Comparison of ENCODE assay signal across 27 cellular contexts in genomic region chr1:36816348-36816747, GRCh38.
"Had no signal": no experiment of that assay in that cellular context is flagged by ENCODE, and none has a peak within 500 bp of the region (broad histone marks: within the 10 kb centered on the region; RNA-seq: fewer than 3 reads in every experiment).

No MANE protein-coding gene starts in this region.

- H3K9me3 ChIP-seq: SJCRH30, SK-N-SH had no signal

- H3K9ac ChIP-seq: SK-N-SH had no signal

- H3K9me3 Mint-ChIP-seq: activated CD4-positive, alpha-beta memory T cell treated with anti-CD3 and anti-CD28 coated beads, Interleukin-2, amount 10 ng/mL, durations not matched to agents 7 days and 5 days; activated CD4-positive, alpha-beta T cell treated with anti-CD3 and anti-CD28 coated beads, Interleukin-2, amount 10 ng/mL, durations not matched to agents 7 days and 5 days; activated naive CD4-positive, alpha-beta T cell treated with anti-CD3 and anti-CD28 coated beads, Interleukin-2, amount 10 ng/mL, durations not matched to agents 7 days and 5 days; activated naive CD8-positive, alpha-beta T cell treated with anti-CD3 and anti-CD28 coated beads for 36 hours; activated T-cell treated with anti-CD3 and anti-CD28 coated beads, Interleukin-2, amount 50 U/mL, for 72 hours; activated T-helper 2 cell treated with anti-CD3 and anti-CD28 coated beads, Interferon-gamma antibody, Interleukin-2, Interleukin-4, amounts not matched to agents 10 μg/mL and 5 μg/mL and 100 μg/mL, durations not matched to agents 14 hours and 24 hours and 36 hours had no signal

- H3K36me3 ChIP-seq: brain microvascular endothelial cell, cardiac muscle cell, SJCRH30 had no signal

- H3K27ac Mint-ChIP-seq: activated CD4-positive, alpha-beta memory T cell treated with anti-CD3 and anti-CD28 coated beads, Interleukin-2, amount 10 ng/mL, durations not matched to agents 7 days and 5 days; activated CD4-positive, alpha-beta T cell treated with anti-CD3 and anti-CD28 coated beads, Interleukin-2, amount 10 ng/mL, durations not matched to agents 7 days and 5 days; activated naive CD4-positive, alpha-beta T cell treated with anti-CD3 and anti-CD28 coated beads, Interleukin-2, amount 10 ng/mL, durations not matched to agents 7 days and 5 days; activated naive CD8-positive, alpha-beta T cell treated with anti-CD3 and anti-CD28 coated beads for 36 hours; activated T-cell treated with anti-CD3 and anti-CD28 coated beads, Interleukin-2, amount 50 U/mL, for 72 hours; activated T-helper 2 cell treated with anti-CD3 and anti-CD28 coated beads, Interferon-gamma antibody, Interleukin-2, Interleukin-4, amounts not matched to agents 10 μg/mL and 5 μg/mL and 100 μg/mL, durations not matched to agents 14 hours and 24 hours and 36 hours had no signal

- H3K27me3 Mint-ChIP-seq: activated CD4-positive, alpha-beta T cell treated with anti-CD3 and anti-CD28 coated beads, Interleukin-2, amount 10 ng/mL, durations not matched to agents 7 days and 5 days; activated naive CD8-positive, alpha-beta T cell treated with anti-CD3 and anti-CD28 coated beads for 36 hours had no signal

- H3K4me3 ChIP-seq: cardiac muscle cell, SJCRH30 had no signal

- H3K4me1 ChIP-seq: SJCRH30 had no signal

- H3K4me2 ChIP-seq: SK-N-SH had no signal

- H3K4me1 Mint-ChIP-seq: activated CD4-positive, alpha-beta memory T cell treated with anti-CD3 and anti-CD28 coated beads, Interleukin-2, amount 10 ng/mL, durations not matched to agents 7 days and 5 days; activated CD4-positive, alpha-beta T cell treated with anti-CD3 and anti-CD28 coated beads, Interleukin-2, amount 10 ng/mL, durations not matched to agents 7 days and 5 days; activated naive CD4-positive, alpha-beta T cell treated with anti-CD3 and anti-CD28 coated beads, Interleukin-2, amount 10 ng/mL, durations not matched to agents 7 days and 5 days; activated naive CD8-positive, alpha-beta T cell treated with anti-CD3 and anti-CD28 coated beads for 36 hours had no signal

- ATAC-seq: activated T-cell treated with anti-CD3 and anti-CD28 coated beads, Interleukin-2, amount 50 U/mL, for 72 hours; Panc1 had no signal

- H3K36me3 Mint-ChIP-seq: activated naive CD4-positive, alpha-beta T cell treated with anti-CD3 and anti-CD28 coated beads, Interleukin-2, amount 10 ng/mL, durations not matched to agents 7 days and 5 days; activated naive CD8-positive, alpha-beta T cell treated with anti-CD3 and anti-CD28 coated beads for 36 hours had no signal

- DNase-seq: activated CD4-positive, alpha-beta memory T cell treated with anti-CD3 and anti-CD28 coated beads, Interleukin-2, amount 10 ng/mL, durations not matched to agents 7 days and 5 days; activated CD4-positive, alpha-beta T cell treated with anti-CD3 and anti-CD28 coated beads, Interleukin-2, amount 10 ng/mL, durations not matched to agents 7 days and 5 days; activated CD4-positive, CD25-positive, alpha-beta regulatory T cell; activated gamma-delta T cell treated with Interleukin-2 at 50 U/mL for 16 hours; activated naive CD4-positive, alpha-beta T cell treated with anti-CD3 and anti-CD28 coated beads, Interleukin-2, amount 10 ng/mL, durations not matched to agents 7 days and 5 days; activated naive CD8-positive, alpha-beta T cell treated with anti-CD3 and anti-CD28 coated beads for 36 hours; activated T-cell treated with anti-CD3 and anti-CD28 coated beads, Interleukin-2, amount 50 U/mL, for 72 hours; brain microvascular endothelial cell; KG1; NCI-H1048; NCI-H146; NCI-H2081; NCI-H2171; NCI-H2227 treated with DMSO at 0.1 percent for 48 hours; NCI-H446 treated with DMSO at 0.1 percent for 48 hours; NCI-H526 treated with DMSO at 0.1 percent for 48 hours; NCI-H82; OCI-M1; Right ventricle myocardium superior; SJCRH30; SK-N-SH; T-helper 1 cell had no signal

- H3K27ac ChIP-seq: brain microvascular endothelial cell, cardiac muscle cell, RWPE1, SJCRH30, VCaP had no signal

- H3K27me3 ChIP-seq: brain microvascular endothelial cell had no signal

- H3K4me3 Mint-ChIP-seq: activated CD4-positive, alpha-beta memory T cell treated with anti-CD3 and anti-CD28 coated beads, Interleukin-2, amount 10 ng/mL, durations not matched to agents 7 days and 5 days; activated CD4-positive, alpha-beta T cell treated with anti-CD3 and anti-CD28 coated beads, Interleukin-2, amount 10 ng/mL, durations not matched to agents 7 days and 5 days; activated naive CD4-positive, alpha-beta T cell treated with anti-CD3 and anti-CD28 coated beads, Interleukin-2, amount 10 ng/mL, durations not matched to agents 7 days and 5 days; activated naive CD8-positive, alpha-beta T cell treated with anti-CD3 and anti-CD28 coated beads for 36 hours; activated T-cell treated with anti-CD3 and anti-CD28 coated beads, Interleukin-2, amount 50 U/mL, for 72 hours had no signal
